24 cellular contexts compared by ENCODE assay signal in the genomic region with DNA sequence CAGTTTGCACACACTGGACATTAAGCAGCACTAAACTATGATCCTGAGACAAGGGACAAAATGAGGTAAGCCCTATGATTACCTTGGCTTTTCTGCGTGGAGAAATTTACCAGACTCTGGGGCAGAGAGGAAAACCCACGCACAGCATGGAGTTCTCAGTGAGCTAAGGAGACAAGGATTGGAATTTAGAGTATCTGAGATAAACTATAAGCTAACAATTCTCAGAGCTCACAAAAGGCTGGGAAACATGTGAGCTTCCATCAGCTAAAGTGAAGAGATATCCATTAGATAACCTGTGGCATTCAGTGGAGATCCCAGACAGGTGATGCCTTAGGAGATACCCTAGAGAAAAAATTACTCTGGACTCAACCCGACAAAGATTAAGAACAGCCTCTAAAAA.
"Had no signal": no experiment of that assay in that cellular context is flagged by ENCODE, and none has a peak within 500 bp of the region (broad histone marks: within the 10 kb centered on the region; RNA-seq: fewer than 3 reads in every experiment).

No MANE protein-coding gene starts in this region.

- H3K9me3 Mint-ChIP-seq: activated CD4-positive, alpha-beta memory T cell treated with anti-CD3 and anti-CD28 coated beads, Interleukin-2, amount 10 ng/mL, durations not matched to agents 7 days and 5 days; activated naive CD4-positive, alpha-beta T cell treated with anti-CD3 and anti-CD28 coated beads, Interleukin-2, amount 50 U/mL, for 24 hours; brain; immature natural killer cell; nephron had no signal

- H3K27me3 Mint-ChIP-seq: activated CD4-positive, alpha-beta memory T cell treated with anti-CD3 and anti-CD28 coated beads, Interleukin-2, amount 10 ng/mL, durations not matched to agents 7 days and 5 days; activated naive CD4-positive, alpha-beta T cell treated with anti-CD3 and anti-CD28 coated beads, Interleukin-2, amount 50 U/mL, for 24 hours; brain had no signal

- H3K36me3 ChIP-seq: colonic mucosa had no signal

- H3K4me3 Mint-ChIP-seq: activated CD4-positive, alpha-beta memory T cell treated with anti-CD3 and anti-CD28 coated beads, Interleukin-2, amount 10 ng/mL, durations not matched to agents 7 days and 5 days; activated naive CD4-positive, alpha-beta T cell treated with anti-CD3 and anti-CD28 coated beads, Interleukin-2, amount 50 U/mL, for 24 hours; brain; immature natural killer cell; nephron had no signal

- H3K27me3 ChIP-seq: colonic mucosa, esophagus muscularis mucosa, gastroesophageal sphincter, tibial artery had no signal

- H3K4me2 ChIP-seq: SK-N-SH had no signal

- H3K4me3 ChIP-seq: colonic mucosa, esophagus muscularis mucosa, gastroesophageal sphincter, tibial artery had no signal

- H3K4me1 ChIP-seq: colonic mucosa, tibial artery had no signal

- H3K27ac ChIP-seq: colonic mucosa, esophagus muscularis mucosa, gastroesophageal sphincter, tibial artery had no signal

- H3K27ac Mint-ChIP-seq: activated CD4-positive, alpha-beta memory T cell treated with anti-CD3 and anti-CD28 coated beads, Interleukin-2, amount 10 ng/mL, durations not matched to agents 7 days and 5 days; activated naive CD4-positive, alpha-beta T cell treated with anti-CD3 and anti-CD28 coated beads, Interleukin-2, amount 50 U/mL, for 24 hours; nephron had no signal

- ATAC-seq: gastroesophageal sphincter, left ventricle myocardium superior had no signal

- H3K9me3 ChIP-seq: colonic mucosa, esophagus muscularis mucosa, gastroesophageal sphincter, SK-N-SH, tibial artery had no signal

- DNase-seq: activated CD4-positive, alpha-beta memory T cell treated with anti-CD3 and anti-CD28 coated beads, Interleukin-2, amount 10 ng/mL, durations not matched to agents 7 days and 5 days; activated CD4-positive, alpha-beta T cell treated with anti-CD3 and anti-CD28 coated beads for 48 hours; activated CD4-positive, CD25-positive, alpha-beta regulatory T cell; activated CD8-positive, alpha-beta memory T cell treated with anti-CD3 and anti-CD28 coated beads, Interleukin-2, amount 50 U/mL, for 48 hours; activated gamma-delta T cell; activated T-cell treated with anti-CD3 and anti-CD28 coated beads, Interleukin-2, amount 50 U/mL, for 48 hours; amniotic stem cell; central memory CD4-positive, alpha-beta T cell; colonic mucosa; immature natural killer cell; kidney glomerular epithelial cell; left ventricle myocardium superior; nucleus accumbens; SK-N-SH; stimulated activated CD4-positive, alpha-beta T cell treated with anti-CD3 and anti-CD28 coated beads, Interleukin-12 subunit alpha, Interleukin-12 subunit beta, amount 100 ng/mL, for 4 hours; stimulated activated CD4-positive, alpha-beta T cell treated with anti-CD3 and anti-CD28 coated beads, Interleukin-1b, Interleukin-23, amount 100 ng/mL, for 48 hours; stimulated activated naive CD4-positive, alpha-beta T cell treated with Interleukin-2 at 50 U/mL for 16 hours; T1000; tibial artery had no signal

- H3K9ac ChIP-seq: SK-N-SH had no signal

- H3K4me1 Mint-ChIP-seq: nephron had no signal
